Comparison of ENCODE assay signal across 1 cellular context in genomic region chr1:234848972-234849641, GRCh38.
TF ChIP-seq lines count a peak whose summit lies in the region.

No MANE protein-coding gene starts in this region.

TF ChIP-seq in GM23338, 12 proteins besides CTCF, POLR2A, EP300 and RAD21 (continued from another document):
- TF ChIP-seq ZNF462 (CRISPR knock-in tag; IDR thresholded peaks at IDR 0.05) (no peak), ZNF331 (CRISPR knock-in tag; IDR thresholded peaks at IDR 0.05; ENCODE audit: low read depth) (no peak)
